ENCODE assay signal across 8 cellular contexts in the genomic region with DNA sequence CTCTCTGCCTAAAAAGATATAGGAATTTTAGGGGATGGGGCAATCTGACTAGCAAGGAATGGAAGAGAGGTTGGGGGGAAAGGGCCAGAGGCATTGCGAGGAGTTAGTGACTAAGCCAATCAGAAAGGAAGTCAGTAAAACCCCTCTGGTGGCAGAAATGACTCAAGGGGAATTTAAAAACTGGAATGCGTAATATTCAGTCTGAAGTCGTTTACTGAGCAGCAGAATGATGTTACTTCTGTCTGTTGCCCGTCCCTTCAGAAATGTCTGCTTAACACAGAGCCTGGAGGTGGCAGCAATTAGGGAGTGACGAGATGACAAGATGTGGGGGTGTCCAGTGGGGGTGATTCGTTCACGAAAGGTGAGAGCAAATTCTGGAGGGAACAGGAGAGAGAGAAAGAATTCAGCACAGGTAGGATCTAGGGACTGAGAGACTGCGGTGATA.
DNase-seq lines count a peak whose midpoint lies in the region; ATAC-seq and TF ChIP-seq lines count a peak whose summit lies in the region.

No MANE protein-coding gene starts in this region.

- ATAC-seq in GM19023 (IDR thresholded peaks at IDR 0.05; ENCODE audit: unreplicated experiment) (peak; percentile 55), right lobe of liver (no peak), GM19467 (IDR thresholded peaks at IDR 0.05; ENCODE audit: unreplicated experiment) (no peak)
- peak; percentile 65 for ATAC-seq in stimulated activated memory B cell treated with anti-CD40 and anti-IgM and Interleukin-4, amounts not matched to agents 10 μg/mL and 1 μg/mL and 100 μg/mL, for 72 hours

- TF ChIP-seq POLR2A in right lobe of liver (IDR thresholded peaks at IDR 0.05), result no peak

- H3K4me1 Mint-ChIP-seq in stimulated activated memory B cell treated with anti-CD40 and anti-IgM and Interleukin-4, amounts not matched to agents 10 μg/mL and 1 μg/mL and 100 μg/mL, for 72 hours, result peaks cover 25% of the 10 kb centered on the region

- in situ Hi-C loops in ACHN (cut with HindIII; ENCODE audit: low pct_ligation_motif_present, low pct_unique_long_range_greater_than_20kb, low sequenced_read_pairs), result no loop called here

- peaks cover 17% of the 10 kb centered on the region for H3K27me3 Mint-ChIP-seq in stimulated activated memory B cell treated with anti-CD40 and anti-IgM and Interleukin-4, amounts not matched to agents 10 μg/mL and 1 μg/mL and 100 μg/mL, for 72 hours

- H3K36me3 ChIP-seq in right lobe of liver, result no peaks in the 10 kb centered on the region
- no peaks in the 10 kb centered on the region for H3K36me3 ChIP-seq in colonic mucosa

- peak overlapping the region; percentile 57 for H3K4me3 Mint-ChIP-seq in stimulated activated memory B cell treated with anti-CD40 and anti-IgM and Interleukin-4, amounts not matched to agents 10 μg/mL and 1 μg/mL and 100 μg/mL, for 72 hours

- peak overlapping the region; percentile 45 for H3K27ac Mint-ChIP-seq in stimulated activated memory B cell treated with anti-CD40 and anti-IgM and Interleukin-4, amounts not matched to agents 10 μg/mL and 1 μg/mL and 100 μg/mL, for 72 hours

- intact Hi-C loops in right lobe of liver (cut with DNase I) (loop anchor here in 1 of 2 donors (10.0 kb wide), 1 partner anchor 182 kb away; no protein-coding TSS in a partner anchor), colonic mucosa (cut with DNase I) (no loop called here)

- DNase-seq in ACHN, result peak; percentile 35
- peak; percentile 76 for DNase-seq in M059J (ENCODE audit: low read depth)
- DNase-seq in caudate nucleus (lab: John Stamatoyannopoulos, UW), result peak in 42 of 61 donors; percentile 9 to 93 (median 55)
- no peak for DNase-seq in right lobe of liver
- DNase-seq in colonic mucosa, result no peak

- no peaks in the 10 kb centered on the region for H3K36me3 Mint-ChIP-seq in stimulated activated memory B cell treated with anti-CD40 and anti-IgM and Interleukin-4, amounts not matched to agents 10 μg/mL and 1 μg/mL and 100 μg/mL, for 72 hours

- no peak overlapping the region for H3K9ac ChIP-seq in colonic mucosa (ENCODE audit: low read depth in 2 of 2, low read length in 2 of 2)

- H3K9me3 ChIP-seq in right lobe of liver (no peaks in the 10 kb centered on the region), colonic mucosa (no peaks in the 10 kb centered on the region)

- 37% methylated on average over 7 of the region's 8 CpGs for WGBS in right lobe of liver (ENCODE audit: insufficient coverage, low coverage, low lambda C conversion rate, missing lambda C conversion rate)

- H3K9me3 Mint-ChIP-seq in stimulated activated memory B cell treated with anti-CD40 and anti-IgM and Interleukin-4, amounts not matched to agents 10 μg/mL and 1 μg/mL and 100 μg/mL, for 72 hours, result no peaks in the 10 kb centered on the region

- H3K4me3 ChIP-seq in right lobe of liver, result no peak overlapping the region
- H3K4me3 ChIP-seq in colonic mucosa, result no peak overlapping the region

- TF ChIP-seq CTCF in right lobe of liver (IDR thresholded peaks at IDR 0.05) (no peak), colonic mucosa (IDR thresholded peaks at IDR 0.05) (no peak)

- peaks cover 0 to 15% (median 2%) of the 10 kb centered on the region in 4 donors for H3K4me1 ChIP-seq in right lobe of liver
- H3K4me1 ChIP-seq in colonic mucosa, result no peaks in the 10 kb centered on the region

- peak overlapping the region; percentile 44 for H3K27ac ChIP-seq in caudate nucleus (ENCODE audit: low read depth, low read length)
- no peak overlapping the region for H3K27ac ChIP-seq in right lobe of liver
- H3K27ac ChIP-seq in colonic mucosa, result no peak overlapping the region

- H3K27me3 ChIP-seq in right lobe of liver (no peaks in the 10 kb centered on the region), colonic mucosa (peaks cover 6% of the 10 kb centered on the region)

Comparison
In these comparisons a context has a peak if more than half of its experiments do, and no peak if none do; other contexts are left out.
1. DNase-seq: peak in ACHN (single experiment), M059J (single experiment) and caudate nucleus (42 of 61); none in right lobe of liver (0 of 3) and colonic mucosa (single experiment).
2. ATAC-seq: peak in GM19023 (single experiment) and stimulated activated memory B cell treated with anti-CD40 and anti-IgM and Interleukin-4, amounts not matched to agents 10 μg/mL and 1 μg/mL and 100 μg/mL, for 72 hours (single experiment); none in right lobe of liver (0 of 4) and GM19467 (single experiment).